In the genomic region with DNA sequence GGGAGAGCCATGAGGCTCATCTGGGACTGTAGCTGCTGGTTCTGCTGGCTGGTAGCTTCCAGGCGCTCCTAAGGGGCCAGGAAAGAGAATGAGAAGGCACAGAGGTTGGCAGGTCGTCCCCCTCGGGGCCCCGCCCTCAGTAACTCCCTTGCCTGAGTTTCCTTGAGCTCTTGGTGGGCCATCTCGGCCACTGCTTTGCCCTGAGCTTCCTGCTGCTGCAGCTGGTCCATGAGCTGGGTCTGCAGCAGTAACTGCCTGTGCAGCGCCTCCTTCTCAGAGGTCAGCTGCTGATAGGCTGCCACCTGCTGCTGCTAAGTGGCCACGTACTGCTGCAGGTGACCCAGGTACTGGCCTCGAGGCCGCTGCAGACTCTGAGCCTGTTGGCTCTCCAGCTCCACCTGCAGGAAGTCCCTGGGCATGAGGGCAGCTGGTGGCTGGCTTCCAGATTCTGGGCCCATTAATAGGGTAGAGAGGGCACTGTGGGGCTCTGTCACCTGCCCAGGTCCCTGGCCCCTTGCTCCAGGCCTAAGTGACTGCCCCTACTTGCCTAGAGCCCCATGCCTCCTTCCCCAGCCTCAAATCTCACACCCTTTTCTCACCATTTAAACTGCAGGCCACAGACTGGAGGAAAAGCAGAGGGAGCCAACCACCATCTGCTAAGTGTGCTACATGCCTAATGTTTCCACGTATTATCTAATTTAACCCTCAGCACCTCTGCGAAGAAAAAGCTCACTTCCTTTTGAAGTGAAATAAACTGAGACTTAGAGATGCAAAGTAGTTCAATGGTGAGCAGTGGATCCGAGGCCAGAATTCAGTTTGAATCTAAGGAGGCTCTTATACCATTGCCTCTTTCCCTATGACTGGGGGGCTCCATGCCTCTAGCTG, we compare ENCODE assay signal across 1 cellular context.
A peak's percentile ranks its signal among the peaks of the same experiment; 100 is the strongest.
TF ChIP-seq lines count a peak whose summit lies in the region.

No MANE protein-coding gene starts in this region.

TF ChIP-seq in HEK293, 187 proteins besides CTCF, POLR2A, EP300 and RAD21 (continued from another document and continues in another):
- TF ChIP-seq, protein P1, sequence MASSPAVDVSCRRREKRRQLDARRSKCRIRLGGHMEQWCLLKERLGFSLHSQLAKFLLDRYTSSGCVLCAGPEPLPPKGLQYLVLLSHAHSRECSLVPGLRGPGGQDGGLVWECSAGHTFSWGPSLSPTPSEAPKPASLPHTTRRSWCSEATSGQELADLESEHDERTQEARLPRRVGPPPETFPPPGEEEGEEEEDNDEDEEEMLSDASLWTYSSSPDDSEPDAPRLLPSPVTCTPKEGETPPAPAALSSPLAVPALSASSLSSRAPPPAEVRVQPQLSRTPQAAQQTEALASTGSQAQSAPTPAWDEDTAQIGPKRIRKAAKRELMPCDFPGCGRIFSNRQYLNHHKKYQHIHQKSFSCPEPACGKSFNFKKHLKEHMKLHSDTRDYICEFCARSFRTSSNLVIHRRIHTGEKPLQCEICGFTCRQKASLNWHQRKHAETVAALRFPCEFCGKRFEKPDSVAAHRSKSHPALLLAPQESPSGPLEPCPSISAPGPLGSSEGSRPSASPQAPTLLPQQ (tag by site-specific recombination; IDR thresholded peaks at IDR 0.05), result no peak
- TF ChIP-seq RBAK (tag by site-specific recombination; IDR thresholded peaks at IDR 0.05), result no peak
- TF ChIP-seq ZNF529 (tag by site-specific recombination; IDR thresholded peaks at IDR 0.05; ENCODE audit: insufficient replicate concordance), result no peak
- TF ChIP-seq ZNF121 (tag by site-specific recombination; IDR thresholded peaks at IDR 0.05), result no peak
- TF ChIP-seq ZNF10 (tag by site-specific recombination; IDR thresholded peaks at IDR 0.05), result peak; percentile 74; the same call in 1 of the 2 replicates
- no peak for TF ChIP-seq ZNF707 (tag by site-specific recombination; IDR thresholded peaks at IDR 0.05)
- TF ChIP-seq, protein P2, sequence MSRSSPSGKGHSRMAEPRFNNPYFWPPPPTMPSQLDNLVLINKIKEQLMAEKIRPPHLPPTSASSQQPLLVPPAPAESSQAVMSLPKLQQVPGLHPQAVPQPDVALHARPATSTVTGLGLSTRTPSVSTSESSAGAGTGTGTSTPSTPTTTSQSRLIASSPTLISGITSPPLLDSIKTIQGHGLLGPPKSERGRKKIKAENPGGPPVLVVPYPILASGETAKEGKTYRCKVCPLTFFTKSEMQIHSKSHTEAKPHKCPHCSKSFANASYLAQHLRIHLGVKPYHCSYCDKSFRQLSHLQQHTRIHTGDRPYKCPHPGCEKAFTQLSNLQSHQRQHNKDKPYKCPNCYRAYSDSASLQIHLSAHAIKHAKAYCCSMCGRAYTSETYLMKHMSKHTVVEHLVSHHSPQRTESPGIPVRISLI (tag by site-specific recombination; IDR thresholded peaks at IDR 0.05), result no peak
- TF ChIP-seq ZNF404 (tag by site-specific recombination; IDR thresholded peaks at IDR 0.05), result no peak
- TF ChIP-seq, protein P3, sequence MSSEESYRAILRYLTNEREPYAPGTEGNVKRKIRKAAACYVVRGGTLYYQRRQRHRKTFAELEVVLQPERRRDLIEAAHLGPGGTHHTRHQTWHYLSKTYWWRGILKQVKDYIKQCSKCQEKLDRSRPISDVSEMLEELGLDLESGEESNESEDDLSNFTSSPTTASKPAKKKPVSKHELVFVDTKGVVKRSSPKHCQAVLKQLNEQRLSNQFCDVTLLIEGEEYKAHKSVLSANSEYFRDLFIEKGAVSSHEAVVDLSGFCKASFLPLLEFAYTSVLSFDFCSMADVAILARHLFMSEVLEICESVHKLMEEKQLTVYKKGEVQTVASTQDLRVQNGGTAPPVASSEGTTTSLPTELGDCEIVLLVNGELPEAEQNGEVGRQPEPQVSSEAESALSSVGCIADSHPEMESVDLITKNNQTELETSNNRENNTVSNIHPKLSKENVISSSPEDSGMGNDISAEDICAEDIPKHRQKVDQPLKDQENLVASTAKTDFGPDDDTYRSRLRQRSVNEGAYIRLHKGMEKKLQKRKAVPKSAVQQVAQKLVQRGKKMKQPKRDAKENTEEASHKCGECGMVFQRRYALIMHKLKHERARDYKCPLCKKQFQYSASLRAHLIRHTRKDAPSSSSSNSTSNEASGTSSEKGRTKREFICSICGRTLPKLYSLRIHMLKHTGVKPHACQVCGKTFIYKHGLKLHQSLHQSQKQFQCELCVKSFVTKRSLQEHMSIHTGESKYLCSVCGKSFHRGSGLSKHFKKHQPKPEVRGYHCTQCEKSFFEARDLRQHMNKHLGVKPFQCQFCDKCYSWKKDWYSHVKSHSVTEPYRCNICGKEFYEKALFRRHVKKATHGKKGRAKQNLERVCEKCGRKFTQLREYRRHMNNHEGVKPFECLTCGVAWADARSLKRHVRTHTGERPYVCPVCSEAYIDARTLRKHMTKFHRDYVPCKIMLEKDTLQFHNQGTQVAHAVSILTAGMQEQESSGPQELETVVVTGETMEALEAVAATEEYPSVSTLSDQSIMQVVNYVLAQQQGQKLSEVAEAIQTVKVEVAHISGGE (tag by site-specific recombination; conservative IDR thresholded peaks at IDR 0.05; ENCODE audit: low read depth), result no peak
- TF ChIP-seq ZBTB8A (tag by site-specific recombination; IDR thresholded peaks at IDR 0.05), result 0 out of 2 replicates have a peak, but pooled peaks have one; percentile 21
- no peak for TF ChIP-seq ZNF792 (tag by site-specific recombination; IDR thresholded peaks at IDR 0.05)
- TF ChIP-seq, protein P4, sequence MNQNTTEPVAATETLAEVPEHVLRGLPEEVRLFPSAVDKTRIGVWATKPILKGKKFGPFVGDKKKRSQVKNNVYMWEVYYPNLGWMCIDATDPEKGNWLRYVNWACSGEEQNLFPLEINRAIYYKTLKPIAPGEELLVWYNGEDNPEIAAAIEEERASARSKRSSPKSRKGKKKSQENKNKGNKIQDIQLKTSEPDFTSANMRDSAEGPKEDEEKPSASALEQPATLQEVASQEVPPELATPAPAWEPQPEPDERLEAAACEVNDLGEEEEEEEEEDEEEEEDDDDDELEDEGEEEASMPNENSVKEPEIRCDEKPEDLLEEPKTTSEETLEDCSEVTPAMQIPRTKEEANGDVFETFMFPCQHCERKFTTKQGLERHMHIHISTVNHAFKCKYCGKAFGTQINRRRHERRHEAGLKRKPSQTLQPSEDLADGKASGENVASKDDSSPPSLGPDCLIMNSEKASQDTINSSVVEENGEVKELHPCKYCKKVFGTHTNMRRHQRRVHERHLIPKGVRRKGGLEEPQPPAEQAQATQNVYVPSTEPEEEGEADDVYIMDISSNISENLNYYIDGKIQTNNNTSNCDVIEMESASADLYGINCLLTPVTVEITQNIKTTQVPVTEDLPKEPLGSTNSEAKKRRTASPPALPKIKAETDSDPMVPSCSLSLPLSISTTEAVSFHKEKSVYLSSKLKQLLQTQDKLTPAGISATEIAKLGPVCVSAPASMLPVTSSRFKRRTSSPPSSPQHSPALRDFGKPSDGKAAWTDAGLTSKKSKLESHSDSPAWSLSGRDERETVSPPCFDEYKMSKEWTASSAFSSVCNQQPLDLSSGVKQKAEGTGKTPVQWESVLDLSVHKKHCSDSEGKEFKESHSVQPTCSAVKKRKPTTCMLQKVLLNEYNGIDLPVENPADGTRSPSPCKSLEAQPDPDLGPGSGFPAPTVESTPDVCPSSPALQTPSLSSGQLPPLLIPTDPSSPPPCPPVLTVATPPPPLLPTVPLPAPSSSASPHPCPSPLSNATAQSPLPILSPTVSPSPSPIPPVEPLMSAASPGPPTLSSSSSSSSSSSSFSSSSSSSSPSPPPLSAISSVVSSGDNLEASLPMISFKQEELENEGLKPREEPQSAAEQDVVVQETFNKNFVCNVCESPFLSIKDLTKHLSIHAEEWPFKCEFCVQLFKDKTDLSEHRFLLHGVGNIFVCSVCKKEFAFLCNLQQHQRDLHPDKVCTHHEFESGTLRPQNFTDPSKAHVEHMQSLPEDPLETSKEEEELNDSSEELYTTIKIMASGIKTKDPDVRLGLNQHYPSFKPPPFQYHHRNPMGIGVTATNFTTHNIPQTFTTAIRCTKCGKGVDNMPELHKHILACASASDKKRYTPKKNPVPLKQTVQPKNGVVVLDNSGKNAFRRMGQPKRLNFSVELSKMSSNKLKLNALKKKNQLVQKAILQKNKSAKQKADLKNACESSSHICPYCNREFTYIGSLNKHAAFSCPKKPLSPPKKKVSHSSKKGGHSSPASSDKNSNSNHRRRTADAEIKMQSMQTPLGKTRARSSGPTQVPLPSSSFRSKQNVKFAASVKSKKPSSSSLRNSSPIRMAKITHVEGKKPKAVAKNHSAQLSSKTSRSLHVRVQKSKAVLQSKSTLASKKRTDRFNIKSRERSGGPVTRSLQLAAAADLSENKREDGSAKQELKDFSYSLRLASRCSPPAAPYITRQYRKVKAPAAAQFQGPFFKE (tag by site-specific recombination; IDR thresholded peaks at IDR 0.05; ENCODE audit: borderline replicate concordance), result no peak
- no peak for TF ChIP-seq GFI1B (tag by site-specific recombination; IDR thresholded peaks at IDR 0.05)
- TF ChIP-seq ZNF791 (tag by site-specific recombination; IDR thresholded peaks at IDR 0.05), result no peak
- TF ChIP-seq, protein P5, sequence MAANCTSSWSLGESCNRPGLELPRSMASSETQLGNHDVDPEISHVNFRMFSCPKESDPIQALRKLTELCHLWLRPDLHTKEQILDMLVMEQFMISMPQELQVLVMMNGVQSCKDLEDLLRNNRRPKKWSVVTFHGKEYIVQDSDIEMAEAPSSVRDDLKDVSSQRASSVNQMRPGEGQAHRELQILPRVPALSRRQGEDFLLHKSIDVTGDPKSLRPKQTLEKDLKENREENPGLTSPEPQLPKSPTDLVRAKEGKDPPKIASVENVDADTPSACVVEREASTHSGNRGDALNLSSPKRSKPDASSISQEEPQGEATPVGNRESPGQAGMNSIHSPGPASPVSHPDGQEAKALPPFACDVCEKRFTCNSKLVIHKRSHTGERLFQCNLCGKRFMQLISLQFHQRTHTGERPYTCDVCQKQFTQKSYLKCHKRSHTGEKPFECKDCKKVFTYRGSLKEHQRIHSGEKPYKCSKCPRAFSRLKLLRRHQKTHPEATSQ (tag by site-specific recombination; IDR thresholded peaks at IDR 0.05), result no peak
- TF ChIP-seq KLF8 (tag by site-specific recombination; IDR thresholded peaks at IDR 0.05), result no peak
- peak; percentile 74; the same call in 1 of the 2 replicates for TF ChIP-seq ZEB2 (tag by site-specific recombination; IDR thresholded peaks at IDR 0.05)
- TF ChIP-seq ZNF311 (tag by site-specific recombination; IDR thresholded peaks at IDR 0.05; ENCODE audit: borderline replicate concordance), result no peak
- TF ChIP-seq ZNF2 (tag by site-specific recombination; IDR thresholded peaks at IDR 0.05), result 0 out of 2 replicates have a peak, but pooled peaks have one; percentile 23
- TF ChIP-seq ZNF596 (tag by site-specific recombination; IDR thresholded peaks at IDR 0.05), result no peak
- no peak for TF ChIP-seq ZNF169 (tag by site-specific recombination; IDR thresholded peaks at IDR 0.05)
- TF ChIP-seq ZNF664 (tag by site-specific recombination; IDR thresholded peaks at IDR 0.05), result peak; percentile 93
- peak; percentile 58; the same call in 1 of the 2 replicates for TF ChIP-seq SCRT1 (tag by site-specific recombination; IDR thresholded peaks at IDR 0.05; ENCODE audit: borderline replicate concordance)
- TF ChIP-seq KLF16 (tag by site-specific recombination; IDR thresholded peaks at IDR 0.05), result no peak
- TF ChIP-seq ZSCAN30 (tag by site-specific recombination; IDR thresholded peaks at IDR 0.05), result peak; percentile 50; the same call in 1 of the 2 replicates
- TF ChIP-seq REPIN1 (tag by site-specific recombination; IDR thresholded peaks at IDR 0.05; ENCODE audit: low read depth), result no peak
- TF ChIP-seq BCL11B (tag by site-specific recombination; IDR thresholded peaks at IDR 0.05; ENCODE audit: low read depth), result no peak
- no peak for TF ChIP-seq ZNF426 (tag by site-specific recombination; IDR thresholded peaks at IDR 0.05)
- peak; percentile 85 for TF ChIP-seq ZNF223 (tag by site-specific recombination; IDR thresholded peaks at IDR 0.05)
- no peak for TF ChIP-seq ZNF155 (tag by site-specific recombination; IDR thresholded peaks at IDR 0.05)
- TF ChIP-seq ZNF561 (tag by site-specific recombination; IDR thresholded peaks at IDR 0.05; ENCODE audit: borderline replicate concordance), result no peak
- TF ChIP-seq, protein P6, sequence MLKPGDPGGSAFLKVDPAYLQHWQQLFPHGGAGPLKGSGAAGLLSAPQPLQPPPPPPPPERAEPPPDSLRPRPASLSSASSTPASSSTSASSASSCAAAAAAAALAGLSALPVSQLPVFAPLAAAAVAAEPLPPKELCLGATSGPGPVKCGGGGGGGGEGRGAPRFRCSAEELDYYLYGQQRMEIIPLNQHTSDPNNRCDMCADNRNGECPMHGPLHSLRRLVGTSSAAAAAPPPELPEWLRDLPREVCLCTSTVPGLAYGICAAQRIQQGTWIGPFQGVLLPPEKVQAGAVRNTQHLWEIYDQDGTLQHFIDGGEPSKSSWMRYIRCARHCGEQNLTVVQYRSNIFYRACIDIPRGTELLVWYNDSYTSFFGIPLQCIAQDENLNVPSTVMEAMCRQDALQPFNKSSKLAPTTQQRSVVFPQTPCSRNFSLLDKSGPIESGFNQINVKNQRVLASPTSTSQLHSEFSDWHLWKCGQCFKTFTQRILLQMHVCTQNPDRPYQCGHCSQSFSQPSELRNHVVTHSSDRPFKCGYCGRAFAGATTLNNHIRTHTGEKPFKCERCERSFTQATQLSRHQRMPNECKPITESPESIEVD (tag by site-specific recombination; IDR thresholded peaks at IDR 0.05), result no peak
- TF ChIP-seq OSR2 (tag by site-specific recombination; IDR thresholded peaks at IDR 0.05), result no peak
- no peak for TF ChIP-seq ZNF202 (tag by site-specific recombination; IDR thresholded peaks at IDR 0.05; ENCODE audit: borderline replicate concordance)
- TF ChIP-seq ZXDB (tag by site-specific recombination; IDR thresholded peaks at IDR 0.05), result no peak
- no peak for TF ChIP-seq ZNF501 (tag by site-specific recombination; IDR thresholded peaks at IDR 0.05)
- TF ChIP-seq ZBTB1 (tag by site-specific recombination; IDR thresholded peaks at IDR 0.05), result no peak
- no peak for TF ChIP-seq ZNF24 (tag by site-specific recombination; IDR thresholded peaks at IDR 0.05)
- TF ChIP-seq, protein P7, sequence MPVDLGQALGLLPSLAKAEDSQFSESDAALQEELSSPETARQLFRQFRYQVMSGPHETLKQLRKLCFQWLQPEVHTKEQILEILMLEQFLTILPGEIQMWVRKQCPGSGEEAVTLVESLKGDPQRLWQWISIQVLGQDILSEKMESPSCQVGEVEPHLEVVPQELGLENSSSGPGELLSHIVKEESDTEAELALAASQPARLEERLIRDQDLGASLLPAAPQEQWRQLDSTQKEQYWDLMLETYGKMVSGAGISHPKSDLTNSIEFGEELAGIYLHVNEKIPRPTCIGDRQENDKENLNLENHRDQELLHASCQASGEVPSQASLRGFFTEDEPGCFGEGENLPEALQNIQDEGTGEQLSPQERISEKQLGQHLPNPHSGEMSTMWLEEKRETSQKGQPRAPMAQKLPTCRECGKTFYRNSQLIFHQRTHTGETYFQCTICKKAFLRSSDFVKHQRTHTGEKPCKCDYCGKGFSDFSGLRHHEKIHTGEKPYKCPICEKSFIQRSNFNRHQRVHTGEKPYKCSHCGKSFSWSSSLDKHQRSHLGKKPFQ (tag by site-specific recombination; IDR thresholded peaks at IDR 0.05), result no peak
- no peak for TF ChIP-seq ZNF777 (tag by site-specific recombination; IDR thresholded peaks at IDR 0.05; ENCODE audit: borderline replicate concordance)
- TF ChIP-seq, protein P8, sequence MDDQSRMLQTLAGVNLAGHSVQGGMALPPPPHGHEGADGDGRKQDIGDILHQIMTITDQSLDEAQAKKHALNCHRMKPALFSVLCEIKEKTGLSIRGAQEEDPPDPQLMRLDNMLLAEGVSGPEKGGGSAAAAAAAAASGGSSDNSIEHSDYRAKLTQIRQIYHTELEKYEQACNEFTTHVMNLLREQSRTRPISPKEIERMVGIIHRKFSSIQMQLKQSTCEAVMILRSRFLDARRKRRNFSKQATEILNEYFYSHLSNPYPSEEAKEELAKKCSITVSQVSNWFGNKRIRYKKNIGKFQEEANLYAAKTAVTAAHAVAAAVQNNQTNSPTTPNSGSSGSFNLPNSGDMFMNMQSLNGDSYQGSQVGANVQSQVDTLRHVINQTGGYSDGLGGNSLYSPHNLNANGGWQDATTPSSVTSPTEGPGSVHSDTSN (CRISPR knock-in tag; IDR thresholded peaks at IDR 0.05), result no peak
- TF ChIP-seq ZNF48 (tag by site-specific recombination; IDR thresholded peaks at IDR 0.05), result no peak
